Comparison of ENCODE assay signal across 1 cellular context in genomic region chr2:11744631-11745394, GRCh38.
TF ChIP-seq lines count a peak whose summit lies in the region.

No MANE protein-coding gene starts in this region.

TF ChIP-seq in K562, 482 proteins besides CTCF, POLR2A, EP300 and RAD21 (continued from another document and continues in another):
- TF ChIP-seq MTA1 (IDR thresholded peaks at IDR 0.05; ENCODE audit: borderline replicate concordance) (0 out of 2 replicates have a peak, but pooled peaks have one; percentile 20), ZNF584 (CRISPR knock-in tag; IDR thresholded peaks at IDR 0.05; ENCODE audit: low read depth) (no peak), ETV1 (tag; conservative IDR thresholded peaks at IDR 0.05; ENCODE audit: low read depth) (peak; percentile 38; the same call in 1 of the 2 replicates), PKNOX1 (IDR thresholded peaks at IDR 0.05) (0 out of 2 replicates have a peak, but pooled peaks have one; percentile 17), C11orf30 (IDR thresholded peaks at IDR 0.05; ENCODE audit: low read depth) (peak; percentile 90), TAF7 (tag; IDR thresholded peaks at IDR 0.05) (no peak), E2F3 (CRISPR knock-in tag; IDR thresholded peaks at IDR 0.05) (peak; percentile 59; the same call in 1 of the 2 replicates), OTX1 (CRISPR knock-in tag; IDR thresholded peaks at IDR 0.05) (no peak), NR2C1 (IDR thresholded peaks at IDR 0.05) (peak; percentile 56), NR2C1 (tag; IDR thresholded peaks at IDR 0.05) (no peak), NR2F6 (CRISPR knock-in tag; IDR thresholded peaks at IDR 0.05) (no peak), RCOR1 (IDR thresholded peaks at IDR 0.05; ENCODE audit: borderline replicate concordance in 1 of 2, low read depth in 2 of 2, low read length in 2 of 2) (peak in 1 of 2 experiments; percentile 43; a peak in 1 of 4 replicates), DDX20 (tag; IDR thresholded peaks at IDR 0.05; ENCODE audit: low read depth) (no peak), ZBTB40 (IDR thresholded peaks at IDR 0.05) (peak; percentile 43), ZBTB40 (CRISPR knock-in tag; IDR thresholded peaks at IDR 0.05) (no peak), ZBTB43 (CRISPR knock-in tag; IDR thresholded peaks at IDR 0.05) (no peak), RBM39 (optimal IDR thresholded peaks at IDR 0.05; ENCODE audit: low read depth, low read length) (no peak), ZNF589 (CRISPR knock-in tag; IDR thresholded peaks at IDR 0.05; ENCODE audit: low read depth) (0 out of 2 replicates have a peak, but pooled peaks have one; percentile 49), ZNF717 (CRISPR knock-in tag; IDR thresholded peaks at IDR 0.05) (no peak), TRIM25 (IDR thresholded peaks at IDR 0.05; ENCODE audit: borderline replicate concordance) (peak; percentile 21; the same call in 1 of the 2 replicates), SMARCA5 (IDR thresholded peaks at IDR 0.05) (no peak), ATF7 (IDR thresholded peaks at IDR 0.05) (0 out of 2 replicates have a peak, but pooled peaks have one; percentile 18), SUPT5H (IDR thresholded peaks at IDR 0.05) (peak; percentile 55), GATAD2A (IDR thresholded peaks at IDR 0.05) (0 out of 2 replicates have a peak, but pooled peaks have one; percentile 3), E2F4 (CRISPR knock-in tag; IDR thresholded peaks at IDR 0.05; ENCODE audit: low read depth) (no peak), MAFF (IDR thresholded peaks at IDR 0.05; ENCODE audit: low read length) (peak; percentile 72), SIX5 (IDR thresholded peaks at IDR 0.05; ENCODE audit: borderline replicate concordance in 1 of 2, insufficient read depth in 1 of 2, low read depth in 1 of 2, low read length in 2 of 2) (0 out of 4 replicates have a peak, but pooled peaks of 1 of the 2 experiments have one; percentile 17), ZBTB2 (IDR thresholded peaks at IDR 0.05) (no peak), POLR2G (IDR thresholded peaks at IDR 0.05; ENCODE audit: low read depth, low read length) (no peak), NEUROD1 (IDR thresholded peaks at IDR 0.05; ENCODE audit: borderline replicate concordance, low read depth, low read length, partially characterized antibody) (peak; percentile 42), NR0B1 (IDR thresholded peaks at IDR 0.05; ENCODE audit: partially characterized antibody) (no peak), MBD1 (CRISPR knock-in tag; IDR thresholded peaks at IDR 0.05) (no peak), MAFG (tag; conservative IDR thresholded peaks at IDR 0.05) (peak; percentile 57), ZNF592 (IDR thresholded peaks at IDR 0.05) (peak; percentile 81), MEIS2 (IDR thresholded peaks at IDR 0.05; ENCODE audit: partially characterized antibody) (peak; percentile 11)
